1 cellular context compared by ENCODE assay signal in genomic region chr1:65149391-65149729, GRCh38.
TF ChIP-seq lines count a peak whose summit lies in the region.

No MANE protein-coding gene starts in this region.

TF ChIP-seq in HepG2, 621 proteins besides CTCF, POLR2A, EP300 and RAD21 (continued from another document):
- no peak for TF ChIP-seq USF2 (IDR thresholded peaks at IDR 0.05; ENCODE audit: low read depth, low read length)
- TF ChIP-seq USF2 (CRISPR knock-in tag; IDR thresholded peaks at IDR 0.05; ENCODE audit: borderline replicate concordance), result no peak
- TF ChIP-seq ZNF460 (CRISPR knock-in tag; IDR thresholded peaks at IDR 0.05; ENCODE audit: borderline replicate concordance), result no peak
- 0 out of 2 replicates have a peak, but pooled peaks have one; percentile 43 for TF ChIP-seq ZNF784 (CRISPR knock-in tag; IDR thresholded peaks at IDR 0.05; ENCODE audit: borderline replicate concordance)
- no peak for TF ChIP-seq SIN3B (IDR thresholded peaks at IDR 0.05; ENCODE audit: low read length)
- no peak for TF ChIP-seq ZNF569 (CRISPR knock-in tag; IDR thresholded peaks at IDR 0.05; ENCODE audit: borderline replicate concordance)
- no peak for TF ChIP-seq SUZ12 (IDR thresholded peaks at IDR 0.05; ENCODE audit: low read depth, low read length)
- TF ChIP-seq ZNF143 (CRISPR knock-in tag; IDR thresholded peaks at IDR 0.05), result no peak
- TF ChIP-seq ZNF296 (CRISPR knock-in tag; conservative IDR thresholded peaks at IDR 0.05), result no peak
- TF ChIP-seq ZSCAN25 (CRISPR knock-in tag; IDR thresholded peaks at IDR 0.05), result no peak
- TF ChIP-seq ZNF773 (CRISPR knock-in tag; IDR thresholded peaks at IDR 0.05; ENCODE audit: borderline replicate concordance), result no peak
- TF ChIP-seq SIN3A (IDR thresholded peaks at IDR 0.05; ENCODE audit: borderline replicate concordance, low read depth, low read length), result no peak
- no peak for TF ChIP-seq SAFB2 (CRISPR knock-in tag; IDR thresholded peaks at IDR 0.05; ENCODE audit: borderline replicate concordance, low read depth)
- no peak for TF ChIP-seq ONECUT2 (CRISPR knock-in tag; IDR thresholded peaks at IDR 0.05)
- TF ChIP-seq HDAC2 (CRISPR knock-in tag; IDR thresholded peaks at IDR 0.05), result no peak
